In the genomic region with DNA sequence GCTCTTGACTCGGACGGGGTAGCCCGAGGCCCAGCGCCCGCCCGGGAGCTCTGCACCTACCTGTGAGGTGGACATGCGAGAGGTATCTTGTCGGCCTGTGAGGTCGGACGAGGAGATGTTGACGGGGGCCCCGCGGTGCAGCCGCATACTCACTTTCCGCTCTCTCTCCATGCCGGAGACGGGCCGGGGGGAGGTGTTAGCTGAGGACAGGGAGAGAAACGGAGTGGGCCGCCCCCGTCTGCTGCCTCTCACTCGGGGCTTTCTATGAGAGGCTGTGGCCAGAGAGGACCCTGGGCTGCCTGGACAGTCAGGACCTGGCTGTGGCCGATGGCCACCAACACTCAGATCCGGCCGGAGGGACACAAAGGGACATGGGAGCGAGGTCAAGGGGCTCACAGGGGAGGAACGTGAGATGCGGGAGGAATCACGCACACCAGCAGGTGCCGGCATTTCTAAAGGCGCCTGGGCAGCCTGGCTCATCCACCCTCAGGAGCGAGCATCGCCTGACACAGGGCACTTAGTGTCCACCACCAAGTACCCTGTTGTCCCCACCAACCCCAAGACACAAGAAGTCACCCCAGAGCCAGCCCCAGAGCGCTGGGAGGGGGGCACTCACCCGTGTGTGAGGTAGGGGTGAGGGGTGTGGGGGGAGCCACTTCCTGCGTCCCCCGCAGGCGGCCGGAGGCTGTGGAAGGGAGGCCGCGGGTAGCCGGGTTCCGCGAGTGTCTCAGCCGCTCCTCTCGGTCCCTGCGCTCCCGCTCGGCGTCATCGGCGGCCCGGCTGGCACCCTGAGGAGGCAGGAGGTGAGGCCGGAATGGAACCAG, we compare ENCODE assay signal across 23 cellular contexts. TPM values are rescaled to one million over a fixed set of nuclear protein-coding genes. Genes with fewer than 3 reads are reported as not detected.
DNase-seq lines count a peak whose midpoint lies in the region; ATAC-seq, FAIRE-seq and TF ChIP-seq lines count a peak whose summit lies in the region.
"Had no signal": no experiment of that assay in that cellular context is flagged by ENCODE, and none has a peak within 500 bp of the region (broad histone marks: within the 10 kb centered on the region; RNA-seq: fewer than 3 reads in every experiment).

No MANE protein-coding gene starts in this region.

- H3K36me3 Mint-ChIP-seq in astrocyte (ENCODE audit: low read depth, unreplicated experiment) = peaks cover 37% of the 10 kb centered on the region
- peaks cover 75% of the 10 kb centered on the region for H3K36me3 Mint-ChIP-seq in nephron progenitor cell (ENCODE audit: low read depth)

- no peaks in the 10 kb centered on the region for H3K9me2 ChIP-seq in SK-N-SH

- peaks cover 9% of the 10 kb centered on the region for H3K4me1 Mint-ChIP-seq in astrocyte (ENCODE audit: low read depth, unreplicated experiment)
- peaks cover 15% of the 10 kb centered on the region for H3K4me1 Mint-ChIP-seq in nephron progenitor cell
- H3K4me1 Mint-ChIP-seq: neural crest cell had no signal

- DNase-seq in SK-N-SH (peak; percentile 46), EH (ENCODE audit: low read depth) (peak; percentile 11), astrocyte (ENCODE audit: low read depth) (no peak), nephron progenitor cell (no peak)
- DNase-seq in effector CD8-positive, alpha-beta T cell (lab: John Stamatoyannopoulos, UW) = no peak
- DNase-seq: activated T-cell treated with anti-CD3 and anti-CD28 coated beads, Interleukin-2, amount 50 U/mL, for 4 hours; cerebellar nuclear complex; effector memory CD4-positive, alpha-beta T cell; NCI-H187; NCI-H82; SJCRH30; small intestine; stomach; WERI-Rb-1 had no signal

- H3K4me1 ChIP-seq in SK-N-SH (ENCODE audit: control insufficient read depth in 1 of 2, insufficient read depth in 2 of 2, low read depth in 1 of 2, low read length in 1 of 2) (peaks cover 0 to 13% of the 10 kb centered on the region in 2 experiments; a peak in 3 of 4 replicates), astrocyte (ENCODE audit: insufficient read depth, low read length) (peaks cover 20% of the 10 kb centered on the region)
- H3K4me1 ChIP-seq: SJCRH30 had no signal

- TF ChIP-seq CTCF in SK-N-SH (IDR thresholded peaks at IDR 0.05) (no peak), astrocyte (IDR thresholded peaks at IDR 0.05; ENCODE audit: insufficient read depth, low read depth, low read length) (no peak), nephron progenitor cell (IDR thresholded peaks at IDR 0.05) (no peak)

- POLR2A ChIA-PET in SK-N-SH (lab: Yijun Ruan, JAX) = interaction anchor here (0.6 to 1.5 kb wide), 2 partner anchors 13 to 17 kb away, joined by 3 read pairs; no protein-coding TSS in a partner anchor

- H3K4me3 Mint-ChIP-seq in astrocyte (ENCODE audit: unreplicated experiment) (no peak overlapping the region), nephron progenitor cell (no peak overlapping the region)
- H3K4me3 Mint-ChIP-seq: activated naive CD4-positive, alpha-beta T cell treated with anti-CD3 and anti-CD28 coated beads, Interleukin-2, amount 50 U/mL, for 24 hours; activated T-cell treated with anti-CD3 and anti-CD28 coated beads, Interleukin-2, amount 50 U/mL, for 4 hours; neural crest cell had no signal

- H3K27me3 ChIP-seq in SK-N-SH (ENCODE audit: insufficient read depth) = no peaks in the 10 kb centered on the region
- H3K27me3 ChIP-seq in astrocyte (ENCODE audit: insufficient read depth, low read length) = no peaks in the 10 kb centered on the region
- H3K27me3 ChIP-seq: ascending aorta, SJCRH30, stomach, upper lobe of left lung had no signal

- ATAC-seq in SK-N-SH treated with all-trans-retinoic acid at 6 μM for 48 hours = no peak
- ATAC-seq in HG03460 (IDR thresholded peaks at IDR 0.05; ENCODE audit: unreplicated experiment) = no peak
- no peak for ATAC-seq in GM21717 (IDR thresholded peaks at IDR 0.05; ENCODE audit: unreplicated experiment)
- ATAC-seq: activated T-cell treated with anti-CD3 and anti-CD28 coated beads, Interleukin-2, amount 50 U/mL, for 4 hours had no signal

- H3K4me3 ChIP-seq in SK-N-SH (ENCODE audit: low read depth in 2 of 2, low read length in 1 of 2) = no peak overlapping the region
- H3K4me3 ChIP-seq in astrocyte (ENCODE audit: insufficient read depth, low read depth, low read length) = no peak overlapping the region
- H3K4me3 ChIP-seq: ascending aorta, SJCRH30, stomach, upper lobe of left lung had no signal

- peaks cover 46% of the 10 kb centered on the region for H3F3A ChIP-seq in SK-N-SH (replicated peaks; ENCODE audit: insufficient read depth)

- H4K20me1 ChIP-seq in SK-N-SH (ENCODE audit: insufficient read depth) (peaks cover 96% of the 10 kb centered on the region), astrocyte (ENCODE audit: insufficient read depth, low read length) (peaks cover 96% of the 10 kb centered on the region)

- no peak for FAIRE-seq in astrocyte (lab: Jason Lieb, UNC)
- FAIRE-seq: small intestine had no signal

- peaks cover 86% of the 10 kb centered on the region for H3K79me2 ChIP-seq in SK-N-SH (ENCODE audit: insufficient read depth)
- H3K79me2 ChIP-seq in astrocyte (ENCODE audit: insufficient read depth, low read length) = peaks cover 79% of the 10 kb centered on the region

- H3K36me3 ChIP-seq in SK-N-SH (replicated peaks in 1 of 2; ENCODE audit: control insufficient read depth in 1 of 2, insufficient read depth in 2 of 2, low read length in 1 of 2) = peaks cover 66 to 94% of the 10 kb centered on the region in 2 experiments
- peaks cover 59% of the 10 kb centered on the region for H3K36me3 ChIP-seq in astrocyte (ENCODE audit: insufficient read depth, low read length)

- H3K9me3 ChIP-seq in SK-N-SH (no peaks in the 10 kb centered on the region), astrocyte (ENCODE audit: insufficient read depth, low read depth, low read length) (no peaks in the 10 kb centered on the region)
- H3K9me3 ChIP-seq: ascending aorta, SJCRH30, stomach, upper lobe of left lung had no signal

- no peak for TF ChIP-seq RAD21 in SK-N-SH (IDR thresholded peaks at IDR 0.05; ENCODE audit: low read length)

- H3K27me3 Mint-ChIP-seq in astrocyte (ENCODE audit: low read depth, unreplicated experiment) (no peaks in the 10 kb centered on the region), nephron progenitor cell (ENCODE audit: low read depth, poor library complexity) (no peaks in the 10 kb centered on the region)
- H3K27me3 Mint-ChIP-seq: activated naive CD4-positive, alpha-beta T cell treated with anti-CD3 and anti-CD28 coated beads, Interleukin-2, amount 50 U/mL, for 24 hours had no signal

- H2AFZ ChIP-seq in SK-N-SH (ENCODE audit: low read depth) (no peak overlapping the region), astrocyte (ENCODE audit: low read depth, low read length) (no peak overlapping the region)

- WGBS in SK-N-SH (ENCODE audit: low lambda C conversion rate) = 96% methylated on average over 48 of the region's 54 CpGs

- H3K4me2 ChIP-seq in SK-N-SH (no peak overlapping the region), astrocyte (ENCODE audit: low read length) (no peak overlapping the region)
- H3K4me2 ChIP-seq: KMS-11 had no signal

- H3K27ac Mint-ChIP-seq in astrocyte (ENCODE audit: unreplicated experiment) = peak overlapping the region; percentile 69
- peak overlapping the region; percentile 71 for H3K27ac Mint-ChIP-seq in nephron progenitor cell

- H3K27ac ChIP-seq in SK-N-SH (ENCODE audit: low read depth in 2 of 2, low read length in 1 of 2) (no peak overlapping the region), astrocyte (ENCODE audit: low read depth, low read length) (no peak overlapping the region)
- H3K27ac ChIP-seq: 22Rv1, ascending aorta, KMS-11, SJCRH30, WERI-Rb-1 had no signal

- CTCF ChIA-PET in SK-N-SH (lab: Yijun Ruan, JAX) = interaction anchor here (2.2 kb wide), 1 partner anchor 13 kb away, joined by 10 read pairs; no protein-coding TSS in a partner anchor

- H3K9me3 Mint-ChIP-seq in astrocyte (ENCODE audit: unreplicated experiment) (no peaks in the 10 kb centered on the region), nephron progenitor cell (no peaks in the 10 kb centered on the region)
- H3K9me3 Mint-ChIP-seq: activated naive CD4-positive, alpha-beta T cell treated with anti-CD3 and anti-CD28 coated beads, Interleukin-2, amount 50 U/mL, for 24 hours; activated T-cell treated with anti-CD3 and anti-CD28 coated beads, Interleukin-2, amount 50 U/mL, for 4 hours; neural crest cell had no signal

- H3K9ac ChIP-seq in SK-N-SH = no peak overlapping the region
- H3K9ac ChIP-seq in astrocyte (ENCODE audit: low read length) = no peak overlapping the region
- H3K9ac ChIP-seq: KMS-11 had no signal

- TF ChIP-seq EP300 in SK-N-SH (IDR thresholded peaks at IDR 0.05; ENCODE audit: borderline replicate concordance in 1 of 2, low read depth in 1 of 2, low read length in 1 of 2) = no peak

TF ChIP-seq in SK-N-SH, 30 proteins besides CTCF, POLR2A, EP300 and RAD21 (continues in another document):
- TF ChIP-seq, protein P1, sequence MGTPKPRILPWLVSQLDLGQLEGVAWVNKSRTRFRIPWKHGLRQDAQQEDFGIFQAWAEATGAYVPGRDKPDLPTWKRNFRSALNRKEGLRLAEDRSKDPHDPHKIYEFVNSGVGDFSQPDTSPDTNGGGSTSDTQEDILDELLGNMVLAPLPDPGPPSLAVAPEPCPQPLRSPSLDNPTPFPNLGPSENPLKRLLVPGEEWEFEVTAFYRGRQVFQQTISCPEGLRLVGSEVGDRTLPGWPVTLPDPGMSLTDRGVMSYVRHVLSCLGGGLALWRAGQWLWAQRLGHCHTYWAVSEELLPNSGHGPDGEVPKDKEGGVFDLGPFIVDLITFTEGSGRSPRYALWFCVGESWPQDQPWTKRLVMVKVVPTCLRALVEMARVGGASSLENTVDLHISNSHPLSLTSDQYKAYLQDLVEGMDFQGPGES (IDR thresholded peaks at IDR 0.05; ENCODE audit: low read depth, low read length) = no peak

TF ChIP-seq in SK-N-SH treated with all-trans-retinoic acid at 6 μM for 48 hours, 23 proteins besides CTCF, POLR2A, EP300 and RAD21 (continues in another document):
- no peak for TF ChIP-seq ZFP3 (CRISPR knock-in tag; IDR thresholded peaks at IDR 0.05)

RNA-seq across cellular contexts. Expression of a gene that starts 20.2 kb away (rescaled TPM):
- polyA plus RNA-seq in SK-N-SH (2012; rRNA removed) = 68.8 and 70.7 TPM in 2 replicates
- polyA plus RNA-seq in SK-N-SH (2012; cell fraction: cytosol; rRNA removed) = 25.2 and 42.6 TPM in 2 replicates
- polyA plus RNA-seq in SK-N-SH (2012; cell fraction: nucleus; rRNA removed) = 38.5 and 58.7 TPM in 2 replicates
- 292 and 385 TPM in 2 replicates for total RNA-seq in astrocyte

RNA-seq across cellular contexts. Expression of a gene that starts 24.5 kb away (rescaled TPM):
- 133 and 216 TPM in 2 replicates for polyA plus RNA-seq in SK-N-SH (2012; rRNA removed)
- polyA plus RNA-seq in SK-N-SH (2012; cell fraction: cytosol; rRNA removed) = 121 and 170 TPM in 2 replicates
- polyA plus RNA-seq in SK-N-SH (2012; cell fraction: nucleus; rRNA removed) = 670 and 707 TPM in 2 replicates
- 146 and 153 TPM in 2 replicates for total RNA-seq in astrocyte

RNA-seq across cellular contexts. Expression of a gene that starts 36.4 kb away (rescaled TPM):
- polyA plus RNA-seq in SK-N-SH (2012; rRNA removed) = 68.6 and 82.9 TPM in 2 replicates
- 11.2 and 17.5 TPM in 2 replicates for polyA plus RNA-seq in SK-N-SH (2012; cell fraction: cytosol; rRNA removed)
- 417 and 423 TPM in 2 replicates for polyA plus RNA-seq in SK-N-SH (2012; cell fraction: nucleus; rRNA removed)
- total RNA-seq in astrocyte = 19.9 and 20.4 TPM in 2 replicates

Comparison
In these comparisons a context has a peak if more than half of its experiments do, and no peak if none do; other contexts are left out.
1. DNase-seq: peak in SK-N-SH (single experiment) and EH (single experiment); none in astrocyte (single experiment), nephron progenitor cell (single experiment) and effector CD8-positive, alpha-beta T cell (single experiment).